12 cellular contexts compared by ENCODE assay signal in the genomic region with DNA sequence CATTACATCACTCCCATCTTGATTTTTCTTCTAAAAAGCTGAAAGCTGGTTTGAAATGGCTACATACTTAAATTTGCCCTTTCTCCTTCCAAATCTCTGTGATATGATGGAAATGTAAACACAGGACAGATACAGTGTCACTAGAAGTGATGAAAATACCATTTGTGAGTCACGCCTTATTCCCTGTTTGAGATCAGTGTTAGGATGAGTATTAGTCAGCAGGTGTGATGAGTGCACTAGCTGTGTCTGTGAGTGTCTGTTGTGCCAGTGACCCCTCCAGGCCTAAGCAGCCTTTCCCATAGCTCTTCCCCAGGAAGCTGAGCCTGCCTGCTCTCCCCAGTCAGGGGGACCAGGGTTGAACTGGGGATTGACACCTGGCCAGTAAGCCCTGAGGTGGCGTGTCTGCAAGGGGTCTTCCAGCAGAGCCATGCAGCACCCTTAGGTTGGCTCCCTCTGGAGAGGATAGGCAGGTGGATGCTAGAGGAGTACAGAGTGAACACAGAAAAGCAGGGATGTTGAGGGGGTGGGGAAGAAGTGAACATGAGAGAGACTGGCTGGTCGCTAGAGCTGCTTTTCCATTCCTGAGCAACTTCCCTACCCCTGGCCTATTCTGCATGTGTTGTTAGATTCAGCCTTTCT.
A peak's percentile ranks its signal among the peaks of the same experiment; 100 is the strongest.
DNase-seq lines count a peak whose midpoint lies in the region; ATAC-seq, FAIRE-seq and TF ChIP-seq lines count a peak whose summit lies in the region.
"Had no signal": no experiment of that assay in that cellular context is flagged by ENCODE, and none has a peak within 500 bp of the region (broad histone marks: within the 10 kb centered on the region; RNA-seq: fewer than 3 reads in every experiment).

No MANE protein-coding gene starts in this region.

- H3K27ac ChIP-seq in IMR-90 (ENCODE audit: insufficient read depth, low read length) (no peak overlapping the region), hepatocyte (peak overlapping the region; percentile 20)
- H3K27ac ChIP-seq: Peyer's patch had no signal

- H2AK5ac ChIP-seq in IMR-90 (ENCODE audit: low read depth, low read length): no peak overlapping the region

- H4K20me1 ChIP-seq in IMR-90 (ENCODE audit: insufficient read depth, low read length) (no peaks in the 10 kb centered on the region), hepatocyte (ENCODE audit: insufficient read depth, poor library complexity, severe bottlenecking) (no peaks in the 10 kb centered on the region)

- H3K27me3 ChIP-seq in IMR-90 (ENCODE audit: control insufficient read depth, insufficient read depth, low read length) (no peaks in the 10 kb centered on the region), hepatocyte (no peaks in the 10 kb centered on the region)
- H3K27me3 ChIP-seq: Peyer's patch had no signal

- H3K9me2 ChIP-seq in hepatocyte (replicated peaks; ENCODE audit: insufficient read depth): no peaks in the 10 kb centered on the region

- H3K4ac ChIP-seq in IMR-90 (ENCODE audit: low read depth, low read length): no peak overlapping the region

- H2BK20ac ChIP-seq in IMR-90 (ENCODE audit: low read depth, low read length): no peak overlapping the region

- no TSS peak for BruUV-seq in IMR-90 (replicated peaks; lab: Mats Ljungman, UMichigan)

- intact Hi-C loops in IMR-90 (cut with micrococcal nuclease): no loop called here

- POLR2A ChIA-PET in IMR-90 (lab: Charles Lee; ENCODE audit: unreplicated experiment): no interaction called here

- H2BK120ac ChIP-seq in IMR-90 (ENCODE audit: low read depth, low read length): no peak overlapping the region

- H3K14ac ChIP-seq in IMR-90 (replicated peaks; ENCODE audit: low read depth, low read length): no peak overlapping the region

- no peak for DNase-seq in GM18507 (ENCODE audit: extremely low spot score, insufficient read length, low read depth)
- DNase-seq in IMR-90: peak; percentile 42
- no peak for DNase-seq in hepatocyte (ENCODE audit: low spot score)
- no peak for DNase-seq in NAMALWA (ENCODE audit: low spot score)
- DNase-seq in NCI-H1694 (lab: John Stamatoyannopoulos, UW): no peak
- DNase-seq in NCI-H2081 treated with DMSO at 0.1 percent for 48 hours (lab: John Stamatoyannopoulos, UW): no peak
- DNase-seq in central memory CD4-positive, alpha-beta T cell: no peak
- DNase-seq: effector memory CD4-positive, alpha-beta T cell; H9; Peyer's patch; right cardiac atrium had no signal

- TF ChIP-seq POLR2A in IMR-90 (IDR thresholded peaks at IDR 0.05; ENCODE audit: low read depth, low read length): no peak

- FAIRE-seq in GM18507 (lab: Jason Lieb, UNC): peak; percentile 42

- no peak overlapping the region for H3K56ac ChIP-seq in IMR-90 (ENCODE audit: extremely low read depth, insufficient read depth, low read length)

- TF ChIP-seq CTCF in IMR-90 (conservative IDR thresholded peaks at IDR 0.05; ENCODE audit: low read depth, low read length) (no peak), hepatocyte (IDR thresholded peaks at IDR 0.05; ENCODE audit: poor library complexity) (no peak)

- no peak overlapping the region for H3K4me3 ChIP-seq in IMR-90 (ENCODE audit: insufficient read depth, low read depth, low read length)
- no peak overlapping the region for H3K4me3 ChIP-seq in hepatocyte
- H3K4me3 ChIP-seq: Peyer's patch had no signal

- H3K9me1 ChIP-seq in IMR-90 (ENCODE audit: insufficient read depth, low read length): peaks cover 6% of the 10 kb centered on the region; the same call in 1 of the 2 replicates

- in situ Hi-C loops in IMR-90 (cut with MboI; ENCODE audit: low sequenced_read_pairs): loop anchor here (10.0 kb wide), 1 partner anchor 59 kb away; no protein-coding TSS in a partner anchor

- H3K36me3 ChIP-seq in IMR-90 (ENCODE audit: control insufficient read depth, insufficient read depth, low read length) (peaks cover 6% of the 10 kb centered on the region; the same call in 1 of the 2 replicates), hepatocyte (replicated peaks; ENCODE audit: insufficient read depth, low read depth) (no peaks in the 10 kb centered on the region)

- CTCF ChIA-PET in IMR-90 (lab: Yijun Ruan, JAX): no interaction called here

- dilution Hi-C loops in IMR-90 (cut with HindIII; ENCODE audit: low sequenced_read_pairs, unreplicated experiment): no loop called here

- H3K9me3 ChIP-seq in IMR-90 (ENCODE audit: control insufficient read depth, insufficient read depth, low read length) (no peaks in the 10 kb centered on the region), hepatocyte (ENCODE audit: low read depth) (no peaks in the 10 kb centered on the region)
- H3K9me3 ChIP-seq: Peyer's patch had no signal

- no peaks in the 10 kb centered on the region for H3K79me2 ChIP-seq in hepatocyte

- H3K9ac ChIP-seq in IMR-90 (ENCODE audit: low read depth, low read length): no peak overlapping the region

- peaks cover 3% of the 10 kb centered on the region; the same call in 1 of the 2 replicates for H3K4me1 ChIP-seq in IMR-90 (ENCODE audit: control insufficient read depth, insufficient read depth, low read length)
- no peaks in the 10 kb centered on the region for H3K4me1 ChIP-seq in hepatocyte (ENCODE audit: insufficient read depth)
- H3K4me1 ChIP-seq: Peyer's patch had no signal

- H2BK5ac ChIP-seq in IMR-90 (ENCODE audit: low read depth, low read length, poor library complexity, severe bottlenecking): no peak overlapping the region

- no peak overlapping the region for H4K8ac ChIP-seq in IMR-90 (ENCODE audit: low read depth in 2 of 2, low read length in 2 of 2)

- no peak overlapping the region for H4K5ac ChIP-seq in IMR-90 (ENCODE audit: low read depth, low read length)

- ATAC-seq in GM21390 (IDR thresholded peaks at IDR 0.05; ENCODE audit: unreplicated experiment) (peak; percentile 89), IMR-90 (ENCODE audit: low read depth) (no peak; the same call in 1 of the 2 replicates)

- H3K4me2 ChIP-seq in IMR-90 (ENCODE audit: low read depth, low read length) (no peak overlapping the region), hepatocyte (no peak overlapping the region)

- H3K18ac ChIP-seq in IMR-90 (ENCODE audit: low read depth, low read length): no peak overlapping the region

- no peak overlapping the region for H3K23ac ChIP-seq in IMR-90 (ENCODE audit: low read depth, low read length)

- WGBS in IMR-90 (ENCODE audit: extremely low coverage in 2 of 2, insufficient read length in 1 of 2), 2 experiments: 100% methylated on average over 1 of the region's 3 CpGs; no CpG with 5 or more reads in 1 of the 2 experiments
- WGBS in hepatocyte (ENCODE audit: low lambda C conversion rate, missing lambda C conversion rate): 96% methylated on average over 3 of the region's 3 CpGs

- no peak overlapping the region for H2AK9ac ChIP-seq in IMR-90 (replicated peaks; ENCODE audit: low read depth, low read length, poor library complexity)

- H3K79me1 ChIP-seq in IMR-90 (ENCODE audit: low read depth in 1 of 2, low read length in 2 of 2): peaks cover 33 to 50% of the 10 kb centered on the region in 2 experiments

- H2AFZ ChIP-seq in IMR-90 (replicated peaks; ENCODE audit: low read length, poor library complexity) (no peak overlapping the region), hepatocyte (no peak overlapping the region)

- H2BK15ac ChIP-seq in IMR-90 (ENCODE audit: low read depth, low read length): no peak overlapping the region

- no peak for TF ChIP-seq RAD21 in IMR-90 (IDR thresholded peaks at IDR 0.05; ENCODE audit: low read length)

- H4K91ac ChIP-seq in IMR-90 (ENCODE audit: insufficient read depth, low read depth, low read length): no peak overlapping the region

TF ChIP-seq in IMR-90, 13 proteins besides CTCF, POLR2A, EP300 and RAD21:
- TF ChIP-seq MXI1 (IDR thresholded peaks at IDR 0.05; ENCODE audit: borderline replicate concordance, low read depth, low read length) (no peak), CEBPB (IDR thresholded peaks at IDR 0.05; ENCODE audit: low read depth, low read length) (no peak), MAZ (IDR thresholded peaks at IDR 0.05; ENCODE audit: borderline replicate concordance, low read depth, low read length) (no peak), FOS (IDR thresholded peaks at IDR 0.05; ENCODE audit: low read depth, low read length) (no peak), CHD1 (IDR thresholded peaks at IDR 0.05; ENCODE audit: low read depth, low read length) (no peak), NFE2L2 (IDR thresholded peaks at IDR 0.05; ENCODE audit: low read depth, low read length) (no peak), RFX5 (IDR thresholded peaks at IDR 0.05; ENCODE audit: low read depth, low read length) (no peak), RCOR1 (IDR thresholded peaks at IDR 0.05; ENCODE audit: insufficient replicate concordance, low read length) (no peak), BHLHE40 (IDR thresholded peaks at IDR 0.05; ENCODE audit: low read depth, low read length) (no peak), USF2 (IDR thresholded peaks at IDR 0.05; ENCODE audit: low read depth, low read length) (no peak), MAFK (IDR thresholded peaks at IDR 0.05; ENCODE audit: low read depth, low read length) (no peak), SMC3 (IDR thresholded peaks at IDR 0.05; ENCODE audit: low read depth, low read length) (no peak)
- TF ChIP-seq, protein P1, sequence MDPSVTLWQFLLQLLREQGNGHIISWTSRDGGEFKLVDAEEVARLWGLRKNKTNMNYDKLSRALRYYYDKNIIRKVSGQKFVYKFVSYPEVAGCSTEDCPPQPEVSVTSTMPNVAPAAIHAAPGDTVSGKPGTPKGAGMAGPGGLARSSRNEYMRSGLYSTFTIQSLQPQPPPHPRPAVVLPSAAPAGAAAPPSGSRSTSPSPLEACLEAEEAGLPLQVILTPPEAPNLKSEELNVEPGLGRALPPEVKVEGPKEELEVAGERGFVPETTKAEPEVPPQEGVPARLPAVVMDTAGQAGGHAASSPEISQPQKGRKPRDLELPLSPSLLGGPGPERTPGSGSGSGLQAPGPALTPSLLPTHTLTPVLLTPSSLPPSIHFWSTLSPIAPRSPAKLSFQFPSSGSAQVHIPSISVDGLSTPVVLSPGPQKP (IDR thresholded peaks at IDR 0.05; ENCODE audit: borderline replicate concordance, low read depth, low read length): no peak
